8 cellular contexts compared by ENCODE assay signal in genomic region chrX:25015486-25016360, GRCh38. TPM values are rescaled to one million over a fixed set of nuclear protein-coding genes. Genes with fewer than 3 reads are reported as not detected.
DNase-seq lines count a peak whose midpoint lies in the region; ATAC-seq and TF ChIP-seq lines count a peak whose summit lies in the region.

Gene ARX, minus strand, starts transcription at chrX:25015965. Its CDS starts 228 bp downstream, at chrX:25015737.

- H3K9me2 ChIP-seq in Karpas-422 (replicated peaks; ENCODE audit: insufficient read depth, low read length): no peaks in the 10 kb centered on the region

- peaks cover 22% of the 10 kb centered on the region for H3K27me3 ChIP-seq in lung (ENCODE audit: control insufficient read depth, insufficient read depth)
- no peaks in the 10 kb centered on the region for H3K27me3 ChIP-seq in Karpas-422 (ENCODE audit: low read length)

- peak; percentile 25 for DNase-seq in stimulated activated CD4-positive, alpha-beta T cell treated with anti-CD3 and anti-CD28 coated beads, Interleukin-12 subunit alpha, Interleukin-12 subunit beta, amount 100 ng/mL, for 4 hours
- DNase-seq in stimulated activated CD4-positive, alpha-beta T cell treated with anti-CD3 and anti-CD28 coated beads, Interleukin-2, amount 100 ng/mL, for 48 hours: no peak
- DNase-seq in NCI-H146 treated with DMSO at 0.1 percent for 48 hours (lab: John Stamatoyannopoulos, UW; ENCODE audit: unreplicated experiment) (peak; percentile 47), lung (ENCODE audit: low spot score) (no peak), Karpas-422 (no peak), RPMI8226 (no peak)

- H3K9ac ChIP-seq in Karpas-422 (ENCODE audit: low read length): no peak within 1 kb of the TSS

- no peak within 1 kb of the TSS for H3K27ac Mint-ChIP-seq in dendritic cell treated with granulocyte-macrophage colony-stimulating factor and Interleukin-4, amounts not matched to agents 40 ng/mL and 50 ng/mL, for 4 days

- intact Hi-C loops in dendritic cell treated with granulocyte-macrophage colony-stimulating factor and Interleukin-4, amounts not matched to agents 40 ng/mL and 50 ng/mL, for 4 days (cut with micrococcal nuclease): no loop called here

- H3K9me3 Mint-ChIP-seq in dendritic cell treated with granulocyte-macrophage colony-stimulating factor and Interleukin-4, amounts not matched to agents 40 ng/mL and 50 ng/mL, for 4 days: no peaks in the 10 kb centered on the region

- H3K36me3 ChIP-seq in lung (ENCODE audit: control insufficient read depth in 2 of 2, insufficient read depth in 2 of 2, low read length in 2 of 2) (no peaks in the 10 kb centered on the region), Karpas-422 (ENCODE audit: insufficient read depth, low read length) (no peaks in the 10 kb centered on the region)

- peaks cover 82% of the 10 kb centered on the region for H3K27me3 Mint-ChIP-seq in dendritic cell treated with granulocyte-macrophage colony-stimulating factor and Interleukin-4, amounts not matched to agents 40 ng/mL and 50 ng/mL, for 4 days

- H3K79me2 ChIP-seq in Karpas-422 (ENCODE audit: low read length): no peaks in the 10 kb centered on the region

- ATAC-seq in lung (ENCODE audit: insufficient read depth, low FRiP score) (peak; percentile 73), HG03135 (IDR thresholded peaks at IDR 0.05; ENCODE audit: unreplicated experiment) (no peak)

- no peak for TF ChIP-seq CTCF in lung (IDR thresholded peaks at IDR 0.05; ENCODE audit: control extremely low read depth, extremely low read depth)

- peaks cover 0 to 19% of the 10 kb centered on the region in 2 donors for H3K9me3 ChIP-seq in lung (ENCODE audit: control insufficient read depth in 2 of 2, insufficient read depth in 1 of 2, low read length in 1 of 2)
- no peaks in the 10 kb centered on the region for H3K9me3 ChIP-seq in Karpas-422 (ENCODE audit: low read length)

- no peaks in the 10 kb centered on the region for H4K20me1 ChIP-seq in Karpas-422 (ENCODE audit: insufficient read depth, low read depth, low read length)

- H3K4me1 ChIP-seq in lung (ENCODE audit: control insufficient read depth in 2 of 2, insufficient read depth in 2 of 2, low read length in 2 of 2) (peaks cover 0 to 13% of the 10 kb centered on the region in 2 donors), Karpas-422 (ENCODE audit: low read length) (no peaks in the 10 kb centered on the region)

- H3K36me3 Mint-ChIP-seq in dendritic cell treated with granulocyte-macrophage colony-stimulating factor and Interleukin-4, amounts not matched to agents 40 ng/mL and 50 ng/mL, for 4 days (ENCODE audit: low read depth): no peaks in the 10 kb centered on the region

- H3K4me3 Mint-ChIP-seq in dendritic cell treated with granulocyte-macrophage colony-stimulating factor and Interleukin-4, amounts not matched to agents 40 ng/mL and 50 ng/mL, for 4 days: peak within 1 kb of the TSS; percentile 34

- WGBS in lung, 2 donors: 8 to 28% methylated on average over 30 to 58 of the region's 58 CpGs

- H2AFZ ChIP-seq in Karpas-422 (ENCODE audit: low read length): no peak within 1 kb of the TSS

- H3K4me3 ChIP-seq in lung (no peak within 1 kb of the TSS), Karpas-422 (ENCODE audit: low read length) (no peak within 1 kb of the TSS)

- H3K4me2 ChIP-seq in Karpas-422 (ENCODE audit: low read depth, low read length, poor library complexity, severe bottlenecking): no peak within 1 kb of the TSS

- peaks cover 34% of the 10 kb centered on the region for H3K4me1 Mint-ChIP-seq in dendritic cell treated with granulocyte-macrophage colony-stimulating factor and Interleukin-4, amounts not matched to agents 40 ng/mL and 50 ng/mL, for 4 days (ENCODE audit: low read depth)

- H3K27ac ChIP-seq in lung (ENCODE audit: low read depth in 1 of 2, low read length in 1 of 2) (no peak within 1 kb of the TSS), Karpas-422 (ENCODE audit: low read length) (no peak within 1 kb of the TSS)

RNA-seq across cellular contexts. Expression of gene ARX, which starts in this region (rescaled TPM):
- total RNA-seq in lung: 1 to 10 TPM in 1 of 2 donors, not detected in 1; 1.8 TPM
- under 1 TPM; 0.21 to 0.43 TPM for polyA plus RNA-seq in lung
- total RNA-seq in Karpas-422 (2014; rRNA removed; shearing (Covaris generic); ENCODE audit: low replicate concordance): not detected in 2 replicates

Comparison
In these comparisons a context has a peak if more than half of its experiments do, and no peak if none do; other contexts are left out.
1. DNase-seq: peak in stimulated activated CD4-positive, alpha-beta T cell treated with anti-CD3 and anti-CD28 coated beads, Interleukin-12 subunit alpha, Interleukin-12 subunit beta, amount 100 ng/mL, for 4 hours (single experiment) and NCI-H146 treated with DMSO at 0.1 percent for 48 hours (single experiment); none in stimulated activated CD4-positive, alpha-beta T cell treated with anti-CD3 and anti-CD28 coated beads, Interleukin-2, amount 100 ng/mL, for 48 hours (0 of 2), lung (single experiment), Karpas-422 (single experiment) and RPMI8226 (single experiment).